16 cellular contexts compared by ENCODE assay signal in the genomic region with DNA sequence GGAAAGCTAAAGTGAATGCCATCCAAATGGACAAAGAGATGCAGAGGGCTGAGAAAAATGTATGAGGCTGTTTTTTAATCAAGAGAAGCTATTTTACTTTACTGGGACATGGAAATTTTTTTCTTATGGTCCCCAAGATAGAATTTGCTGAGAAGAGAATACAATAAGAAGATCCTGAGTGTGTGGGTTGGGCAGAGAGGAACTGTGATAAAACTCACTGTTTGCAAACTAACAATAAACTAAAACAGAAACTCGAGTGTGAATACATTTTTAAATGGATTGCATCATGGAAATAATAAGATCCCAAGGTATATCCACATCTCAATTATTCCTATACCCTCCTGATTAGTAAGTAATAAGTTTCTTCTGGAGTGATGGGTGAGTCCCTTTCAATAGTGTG. TPM values are rescaled to one million over a fixed set of nuclear protein-coding genes. Genes with fewer than 3 reads are reported as not detected.
DNase-seq lines count a peak whose midpoint lies in the region; ATAC-seq lines count a peak whose summit lies in the region.
"Had no signal": no experiment of that assay in that cellular context is flagged by ENCODE, and none has a peak within 500 bp of the region (broad histone marks: within the 10 kb centered on the region; RNA-seq: fewer than 3 reads in every experiment).

No MANE protein-coding gene starts in this region.

- no peak for DNase-seq in naive B cell
- DNase-seq in GOT3 (lab: John Stamatoyannopoulos, UW), result no peak
- DNase-seq in activated T-cell treated with anti-CD3 and anti-CD28 coated beads, Interleukin-2, amount 50 U/mL, for 24 hours, result no peak
- DNase-seq in activated T-cell treated with anti-CD3 and anti-CD28 coated beads, Interleukin-2, amount 50 U/mL, for 72 hours, result no peak
- DNase-seq: activated CD4-positive, alpha-beta T cell treated with anti-CD3 and anti-CD28 coated beads, Interleukin-2, amount 10 ng/mL, durations not matched to agents 24 days and 14 days; activated naive CD8-positive, alpha-beta T cell treated with anti-CD3 and anti-CD28 coated beads for 36 hours; activated T-cell treated with anti-CD3 and anti-CD28 coated beads for 4 hours; EL; NCI-H187; NCI-H510A; T1000; upper lobe of left lung had no signal

- H3K4me1 Mint-ChIP-seq in naive B cell, result peaks cover 25 to 38% (median 33%) of the 10 kb centered on the region in 3 donors
- no peaks in the 10 kb centered on the region for H3K4me1 Mint-ChIP-seq in activated T-cell treated with anti-CD3 and anti-CD28 coated beads, Interleukin-2, amount 50 U/mL, for 24 hours (ENCODE audit: low read depth)
- peaks cover 5% of the 10 kb centered on the region for H3K4me1 Mint-ChIP-seq in activated T-cell treated with anti-CD3 and anti-CD28 coated beads, Interleukin-2, amount 50 U/mL, for 72 hours (ENCODE audit: low read depth)
- H3K4me1 Mint-ChIP-seq: activated CD4-positive, alpha-beta T cell treated with anti-CD3 and anti-CD28 coated beads, Interleukin-2, amount 10 ng/mL, durations not matched to agents 24 days and 14 days had no signal

- peak overlapping the region; percentile 39 to 95 (median 89) for H3K27ac Mint-ChIP-seq in naive B cell
- H3K27ac Mint-ChIP-seq in activated T-cell treated with anti-CD3 and anti-CD28 coated beads, Interleukin-2, amount 50 U/mL, for 24 hours, result no peak overlapping the region
- H3K27ac Mint-ChIP-seq in activated T-cell treated with anti-CD3 and anti-CD28 coated beads, Interleukin-2, amount 50 U/mL, for 72 hours, result no peak overlapping the region
- H3K27ac Mint-ChIP-seq: activated CD4-positive, alpha-beta T cell treated with anti-CD3 and anti-CD28 coated beads, Interleukin-2, amount 10 ng/mL, durations not matched to agents 24 days and 14 days; activated naive CD8-positive, alpha-beta T cell treated with anti-CD3 and anti-CD28 coated beads for 36 hours had no signal

- ATAC-seq in GM18502 (IDR thresholded peaks at IDR 0.05; ENCODE audit: poor library complexity, unreplicated experiment) (peak; percentile 35), GM21723 (IDR thresholded peaks at IDR 0.05; ENCODE audit: unreplicated experiment) (peak; percentile 48), HG03469 (IDR thresholded peaks at IDR 0.05; ENCODE audit: unreplicated experiment) (peak; percentile 11), naive B cell (ENCODE audit: low read depth in 2 of 2) (no peak), HG03571 (IDR thresholded peaks at IDR 0.05; ENCODE audit: unreplicated experiment) (no peak)
- ATAC-seq in activated T-cell treated with anti-CD3 and anti-CD28 coated beads, Interleukin-2, amount 50 U/mL, for 72 hours (replicated peaks in 1 of 2), result no peak

- no peaks in the 10 kb centered on the region for H3K9me3 Mint-ChIP-seq in naive B cell
- H3K9me3 Mint-ChIP-seq in activated T-cell treated with anti-CD3 and anti-CD28 coated beads, Interleukin-2, amount 50 U/mL, for 24 hours, result no peaks in the 10 kb centered on the region
- no peaks in the 10 kb centered on the region for H3K9me3 Mint-ChIP-seq in activated T-cell treated with anti-CD3 and anti-CD28 coated beads, Interleukin-2, amount 50 U/mL, for 72 hours
- H3K9me3 Mint-ChIP-seq: activated CD4-positive, alpha-beta T cell treated with anti-CD3 and anti-CD28 coated beads, Interleukin-2, amount 10 ng/mL, durations not matched to agents 24 days and 14 days; activated naive CD8-positive, alpha-beta T cell treated with anti-CD3 and anti-CD28 coated beads for 36 hours had no signal

- H3K36me3 Mint-ChIP-seq in naive B cell, result no peaks in the 10 kb centered on the region
- H3K36me3 Mint-ChIP-seq in activated T-cell treated with anti-CD3 and anti-CD28 coated beads, Interleukin-2, amount 50 U/mL, for 24 hours (ENCODE audit: low read depth), result no peaks in the 10 kb centered on the region
- H3K36me3 Mint-ChIP-seq in activated T-cell treated with anti-CD3 and anti-CD28 coated beads, Interleukin-2, amount 50 U/mL, for 72 hours (ENCODE audit: insufficient read depth in 2 of 2), result no peaks in the 10 kb centered on the region
- H3K36me3 Mint-ChIP-seq: activated naive CD8-positive, alpha-beta T cell treated with anti-CD3 and anti-CD28 coated beads for 36 hours had no signal

- H3K4me3 Mint-ChIP-seq in naive B cell, result peak overlapping the region in 7 of 8 donors; percentile 51 to 75 (median 65)
- no peak overlapping the region for H3K4me3 Mint-ChIP-seq in activated T-cell treated with anti-CD3 and anti-CD28 coated beads, Interleukin-2, amount 50 U/mL, for 24 hours
- H3K4me3 Mint-ChIP-seq in activated T-cell treated with anti-CD3 and anti-CD28 coated beads, Interleukin-2, amount 50 U/mL, for 72 hours, result no peak overlapping the region
- H3K4me3 Mint-ChIP-seq: activated CD4-positive, alpha-beta T cell treated with anti-CD3 and anti-CD28 coated beads, Interleukin-2, amount 10 ng/mL, durations not matched to agents 24 days and 14 days; activated naive CD8-positive, alpha-beta T cell treated with anti-CD3 and anti-CD28 coated beads for 36 hours had no signal

- no peaks in the 10 kb centered on the region for H3K27me3 Mint-ChIP-seq in naive B cell
- no peaks in the 10 kb centered on the region for H3K27me3 Mint-ChIP-seq in activated T-cell treated with anti-CD3 and anti-CD28 coated beads, Interleukin-2, amount 50 U/mL, for 24 hours
- no peaks in the 10 kb centered on the region for H3K27me3 Mint-ChIP-seq in activated T-cell treated with anti-CD3 and anti-CD28 coated beads, Interleukin-2, amount 50 U/mL, for 72 hours (ENCODE audit: low read depth)
- H3K27me3 Mint-ChIP-seq: activated naive CD8-positive, alpha-beta T cell treated with anti-CD3 and anti-CD28 coated beads for 36 hours had no signal

RNA-seq across cellular contexts. Expression of a gene that starts 4.4 kb away (rescaled TPM):
- polyA plus RNA-seq in naive B cell (ENCODE audit: low read depth in 6 of 6), result under 1 TPM in 4 of 6 donors, not detected in 2; 0.10 to 0.88 (median 0.18) TPM
- total RNA-seq in activated T-cell treated with anti-CD3 and anti-CD28 coated beads, Interleukin-2, amount 50 U/mL, for 72 hours, result 1 to 10 TPM; 1.1 to 1.2 TPM

Comparison
In these comparisons a context has a peak if more than half of its experiments do, and no peak if none do; other contexts are left out.
1. ATAC-seq: peak in GM18502 (single experiment), GM21723 (single experiment) and HG03469 (single experiment); none in naive B cell (0 of 2), activated T-cell treated with anti-CD3 and anti-CD28 coated beads, Interleukin-2, amount 50 U/mL, for 72 hours (0 of 2) and HG03571 (single experiment).
2. H3K27ac Mint-ChIP-seq: peak in naive B cell (6 of 6); none in activated T-cell treated with anti-CD3 and anti-CD28 coated beads, Interleukin-2, amount 50 U/mL, for 24 hours (single experiment) and activated T-cell treated with anti-CD3 and anti-CD28 coated beads, Interleukin-2, amount 50 U/mL, for 72 hours (single experiment).
3. H3K4me3 Mint-ChIP-seq: peak in naive B cell (7 of 8); none in activated T-cell treated with anti-CD3 and anti-CD28 coated beads, Interleukin-2, amount 50 U/mL, for 24 hours (single experiment) and activated T-cell treated with anti-CD3 and anti-CD28 coated beads, Interleukin-2, amount 50 U/mL, for 72 hours (0 of 2).